In the genomic region with DNA sequence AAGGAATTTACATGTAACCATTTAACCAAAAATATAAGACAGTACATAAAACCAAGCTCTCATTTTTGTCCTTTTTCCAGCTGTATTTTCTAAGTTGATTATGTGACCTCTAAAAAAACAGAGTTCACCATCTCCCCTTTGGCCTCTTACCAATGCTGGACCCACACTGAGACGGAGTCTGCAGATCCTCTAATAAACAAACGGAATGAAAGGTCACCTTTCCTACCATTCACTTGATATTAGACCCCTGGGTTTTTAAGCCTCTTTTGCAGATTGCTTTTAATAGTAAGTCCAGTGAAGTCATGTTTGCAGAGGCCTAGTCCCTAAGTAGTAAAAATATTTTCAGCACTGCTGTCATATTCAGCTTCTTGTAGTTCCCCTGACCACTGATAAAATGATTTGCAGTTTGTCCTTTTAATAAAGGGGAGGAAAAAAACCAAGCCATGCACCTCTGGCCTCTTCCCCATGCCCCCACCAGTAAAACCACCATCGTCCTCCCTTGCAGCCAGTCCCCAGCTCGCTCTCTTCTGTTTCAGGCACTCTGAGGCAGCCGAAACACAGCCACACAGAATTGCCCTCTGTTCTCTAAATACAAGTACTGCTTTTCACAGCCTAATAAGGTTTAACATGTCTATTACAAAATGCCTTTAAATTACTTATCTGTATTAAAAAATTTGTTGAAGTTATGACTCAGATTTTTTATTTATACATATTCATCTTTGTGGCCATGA, we compare ENCODE assay signal across 1 cellular context.
TF ChIP-seq lines count a peak whose summit lies in the region.

No MANE protein-coding gene starts in this region.

TF ChIP-seq in IMR-90, 13 proteins besides CTCF, POLR2A, EP300 and RAD21 (continued from another document):
- TF ChIP-seq, protein P1, sequence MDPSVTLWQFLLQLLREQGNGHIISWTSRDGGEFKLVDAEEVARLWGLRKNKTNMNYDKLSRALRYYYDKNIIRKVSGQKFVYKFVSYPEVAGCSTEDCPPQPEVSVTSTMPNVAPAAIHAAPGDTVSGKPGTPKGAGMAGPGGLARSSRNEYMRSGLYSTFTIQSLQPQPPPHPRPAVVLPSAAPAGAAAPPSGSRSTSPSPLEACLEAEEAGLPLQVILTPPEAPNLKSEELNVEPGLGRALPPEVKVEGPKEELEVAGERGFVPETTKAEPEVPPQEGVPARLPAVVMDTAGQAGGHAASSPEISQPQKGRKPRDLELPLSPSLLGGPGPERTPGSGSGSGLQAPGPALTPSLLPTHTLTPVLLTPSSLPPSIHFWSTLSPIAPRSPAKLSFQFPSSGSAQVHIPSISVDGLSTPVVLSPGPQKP (IDR thresholded peaks at IDR 0.05; ENCODE audit: borderline replicate concordance, low read depth, low read length) = no peak
- TF ChIP-seq RCOR1 (IDR thresholded peaks at IDR 0.05; ENCODE audit: insufficient replicate concordance, low read length) = no peak
- TF ChIP-seq SMC3 (IDR thresholded peaks at IDR 0.05; ENCODE audit: low read depth, low read length) = no peak
- no peak for TF ChIP-seq FOS (IDR thresholded peaks at IDR 0.05; ENCODE audit: low read depth, low read length)
- TF ChIP-seq MAFK (IDR thresholded peaks at IDR 0.05; ENCODE audit: low read depth, low read length) = no peak
